In genomic region chr2:7742301-7742700, GRCh38 we compare ENCODE assay signal across 35 cellular contexts.
"Had no signal": no experiment of that assay in that cellular context is flagged by ENCODE, and none has a peak within 500 bp of the region (broad histone marks: within the 10 kb centered on the region; RNA-seq: fewer than 3 reads in every experiment).

No MANE protein-coding gene starts in this region.

- H3K27me3 ChIP-seq: ascending aorta, cardiac muscle cell, MG63, Peyer's patch had no signal

- ATAC-seq: activated CD4-positive, alpha-beta T cell treated with anti-CD3 and anti-CD28 coated beads for 36 hours; activated CD4-positive, CD25-positive, alpha-beta regulatory T cell treated with anti-CD3 and anti-CD28 coated beads, Interleukin-2, amount 50 U/mL, for 24 hours; activated CD8-positive, alpha-beta memory T cell treated with anti-CD3 and anti-CD28 coated beads, Interleukin-2, amount 10 ng/mL, durations not matched to agents 7 days and 5 days; PC-3; Right ventricle myocardium inferior; SK-N-SH treated with all-trans-retinoic acid at 6 μM for 48 hours; T-cell; WTC11 had no signal

- H3K9me3 Mint-ChIP-seq: activated naive CD4-positive, alpha-beta T cell treated with anti-CD3 and anti-CD28 coated beads, Interleukin-2, amount 50 U/mL, for 24 hours; central memory CD8-positive, alpha-beta T cell; T-cell had no signal

- H3K4me1 ChIP-seq: ascending aorta, Peyer's patch had no signal

- H3K36me3 Mint-ChIP-seq: activated naive CD4-positive, alpha-beta T cell treated with anti-CD3 and anti-CD28 coated beads, Interleukin-2, amount 50 U/mL, for 24 hours; T-cell had no signal

- H3K36me3 ChIP-seq: ascending aorta, cardiac muscle cell, MG63, Peyer's patch had no signal

- H3K27me3 Mint-ChIP-seq: activated CD4-positive, alpha-beta memory T cell treated with anti-CD3 and anti-CD28 coated beads, Interleukin-2, amount 10 ng/mL, durations not matched to agents 7 days and 5 days; activated CD4-positive, alpha-beta T cell treated with anti-CD3 and anti-CD28 coated beads for 36 hours; activated CD8-positive, alpha-beta memory T cell treated with anti-CD3 and anti-CD28 coated beads, Interleukin-2, amount 10 ng/mL, durations not matched to agents 7 days and 5 days; activated naive CD4-positive, alpha-beta T cell treated with anti-CD3 and anti-CD28 coated beads, Interleukin-2, amount 50 U/mL, for 24 hours; activated naive CD8-positive, alpha-beta T cell treated with anti-CD3 and anti-CD28 coated beads, Interleukin-2, amount 10 ng/mL, durations not matched to agents 7 days and 5 days; central memory CD8-positive, alpha-beta T cell; T-cell had no signal

- DNase-seq: activated CD4-positive, alpha-beta memory T cell treated with anti-CD3 and anti-CD28 coated beads, Interleukin-2, amount 10 ng/mL, durations not matched to agents 7 days and 5 days; activated CD4-positive, alpha-beta T cell treated with anti-CD3 and anti-CD28 coated beads for 36 hours; activated CD8-positive, alpha-beta memory T cell treated with anti-CD3 and anti-CD28 coated beads for 24 hours; activated CD8-positive, alpha-beta memory T cell treated with anti-CD3 and anti-CD28 coated beads, Interleukin-2, amount 10 ng/mL, durations not matched to agents 7 days and 5 days; activated CD8-positive, alpha-beta memory T cell treated with anti-CD3 and anti-CD28 coated beads, Interleukin-2, amount 50 U/mL, for 48 hours; activated gamma-delta T cell; activated naive CD4-positive, alpha-beta T cell treated with Interleukin-2 at 50 U/mL for 16 hours; activated naive CD8-positive, alpha-beta T cell treated with anti-CD3 and anti-CD28 coated beads, Interleukin-2, amount 10 ng/mL, durations not matched to agents 7 days and 5 days; activated T-cell treated with anti-CD3 and anti-CD28 coated beads, Interleukin-2, amount 50 U/mL, for 1 hour; amygdala; Kasumi-1; KG1; MG63; MV-4-11; NCI-H1092; NCI-H1694 treated with DMSO at 0.1 percent for 48 hours; NCI-H2029; NCI-H345; NCI-H524 treated with DMSO at 0.1 percent for 48 hours; NK-92 treated with Interleukin-12 subunit alpha and Interleukin-12 subunit beta, amount 100 ng/mL, for 24 hours; PC-3; Peyer's patch; RPMI8226; SIG-M5; T-cell had no signal

- H3K4me3 Mint-ChIP-seq: activated CD4-positive, alpha-beta memory T cell treated with anti-CD3 and anti-CD28 coated beads, Interleukin-2, amount 10 ng/mL, durations not matched to agents 7 days and 5 days; activated CD4-positive, alpha-beta T cell treated with anti-CD3 and anti-CD28 coated beads for 36 hours; activated CD8-positive, alpha-beta memory T cell treated with anti-CD3 and anti-CD28 coated beads, Interleukin-2, amount 10 ng/mL, durations not matched to agents 7 days and 5 days; activated naive CD4-positive, alpha-beta T cell treated with anti-CD3 and anti-CD28 coated beads, Interleukin-2, amount 50 U/mL, for 24 hours; activated naive CD8-positive, alpha-beta T cell treated with anti-CD3 and anti-CD28 coated beads, Interleukin-2, amount 10 ng/mL, durations not matched to agents 7 days and 5 days; central memory CD8-positive, alpha-beta T cell; T-cell; T-helper 2 cell treated with Interferon-gamma antibody and Interleukin-4, amounts not matched to agents 5 μg/mL and 100 μg/mL, for 36 hours; WTC11 had no signal

- H3K27ac ChIP-seq: ascending aorta, cardiac muscle cell had no signal

- H3K27ac Mint-ChIP-seq: activated CD4-positive, alpha-beta memory T cell treated with anti-CD3 and anti-CD28 coated beads, Interleukin-2, amount 10 ng/mL, durations not matched to agents 7 days and 5 days; activated CD4-positive, alpha-beta T cell treated with anti-CD3 and anti-CD28 coated beads for 36 hours; activated CD8-positive, alpha-beta memory T cell treated with anti-CD3 and anti-CD28 coated beads, Interleukin-2, amount 10 ng/mL, durations not matched to agents 7 days and 5 days; activated naive CD4-positive, alpha-beta T cell treated with anti-CD3 and anti-CD28 coated beads, Interleukin-2, amount 50 U/mL, for 24 hours; activated naive CD8-positive, alpha-beta T cell treated with anti-CD3 and anti-CD28 coated beads, Interleukin-2, amount 10 ng/mL, durations not matched to agents 7 days and 5 days; activated T-helper 2 cell treated with anti-CD3 and anti-CD28 coated beads, Interferon-gamma antibody, Interleukin-2, Interleukin-4, amounts not matched to agents 10 μg/mL and 5 μg/mL and 100 μg/mL, durations not matched to agents 14 hours and 24 hours and 36 hours; T-helper 2 cell treated with Interferon-gamma antibody and Interleukin-4, amounts not matched to agents 5 μg/mL and 100 μg/mL, for 36 hours; WTC11 had no signal

- H3K4me3 ChIP-seq: ascending aorta, cardiac muscle cell, MG63, Peyer's patch had no signal

- H3K9me3 ChIP-seq: ascending aorta, Peyer's patch had no signal
